In genomic region chr12:122003646-122004611, GRCh38 we compare ENCODE assay signal across 12 cellular contexts. TPM values are rescaled to one million over a fixed set of nuclear protein-coding genes. Genes with fewer than 3 reads are reported as not detected.
DNase-seq lines count a peak whose midpoint lies in the region; ATAC-seq, FAIRE-seq and TF ChIP-seq lines count a peak whose summit lies in the region.
"Had no signal": no experiment of that assay in that cellular context is flagged by ENCODE, and none has a peak within 500 bp of the region (broad histone marks: within the 10 kb centered on the region; RNA-seq: fewer than 3 reads in every experiment).

No MANE protein-coding gene starts in this region.

- H3K27ac ChIP-seq in K562 (ENCODE audit: extremely low read depth, low read depth, low read length), result no peak overlapping the region

- H3K4me3 Mint-ChIP-seq in naive thymus-derived CD8-positive, alpha-beta T cell, result peak overlapping the region in 9 of 10 donors; percentile 30 to 73 (median 59)
- H3K4me3 Mint-ChIP-seq: activated T-cell treated with anti-CD3 and anti-CD28 coated beads, Interleukin-2, amount 50 U/mL, for 24 hours; natural killer cell treated with Interleukin-12 subunit alpha and Interleukin-12 subunit beta and Interleukin-15 and Interleukin-18, amount 100 ng/mL, for 72 hours had no signal

- peaks cover 2% of the 10 kb centered on the region; the same call in 1 of the 2 replicates for H3K9me3 ChIP-seq in K562 (replicated peaks; ENCODE audit: control insufficient read depth, insufficient read depth, low read depth, low read length)

- H3K9ac ChIP-seq in K562 (ENCODE audit: insufficient read depth in 1 of 2, low read depth in 2 of 2, low read length in 2 of 2), result peak overlapping the region in 1 of 2 experiments; percentile 22; a peak in 1 of 4 replicates

- peak overlapping the region in 8 of 10 donors; percentile 24 to 87 (median 56) for H3K27ac Mint-ChIP-seq in naive thymus-derived CD8-positive, alpha-beta T cell
- H3K27ac Mint-ChIP-seq: activated T-cell treated with anti-CD3 and anti-CD28 coated beads, Interleukin-2, amount 50 U/mL, for 24 hours; natural killer cell treated with Interleukin-12 subunit alpha and Interleukin-12 subunit beta and Interleukin-15 and Interleukin-18, amount 100 ng/mL, for 72 hours had no signal

- no peak overlapping the region for H2AFZ ChIP-seq in K562 (ENCODE audit: low read depth, low read length)

- no peaks in the 10 kb centered on the region for H3K36me3 ChIP-seq in K562 (ENCODE audit: control insufficient read depth, insufficient read depth, low read length)

- peak; percentile 56 for ATAC-seq in HG03064 (IDR thresholded peaks at IDR 0.05; ENCODE audit: low read depth, unreplicated experiment)
- peak; percentile 71 for ATAC-seq in K562
- ATAC-seq in naive thymus-derived CD8-positive, alpha-beta T cell, result peak; percentile 73
- no peak for ATAC-seq in GM21717 (IDR thresholded peaks at IDR 0.05; ENCODE audit: unreplicated experiment)
- ATAC-seq: HepG2 had no signal

- H3K9me3 Mint-ChIP-seq in naive thymus-derived CD8-positive, alpha-beta T cell, result peaks cover 0 to 5% (median 2%) of the 10 kb centered on the region in 9 donors
- H3K9me3 Mint-ChIP-seq: natural killer cell treated with Interleukin-12 subunit alpha and Interleukin-12 subunit beta and Interleukin-15 and Interleukin-18, amount 100 ng/mL, for 72 hours had no signal

- no peak overlapping the region for H3K4me3 ChIP-seq in K562

- H3K27me3 ChIP-seq in K562 (ENCODE audit: control insufficient read depth in 2 of 2, insufficient read depth in 2 of 2, low read length in 2 of 2), result peaks cover 5 to 11% of the 10 kb centered on the region in 2 experiments; a peak in 3 of 5 replicates

- no peak overlapping the region for H3K4me2 ChIP-seq in K562 (ENCODE audit: insufficient read depth, low read length)

- 31% methylated on average over 24 of the region's 28 CpGs for WGBS in K562 (ENCODE audit: insufficient coverage, low coverage, missing lambda C conversion rate)

- no peaks in the 10 kb centered on the region for H3K79me2 ChIP-seq in K562 (ENCODE audit: control insufficient read depth, insufficient read depth, low read length)

- FAIRE-seq in K562 (lab: Jason Lieb, UNC), result no peak
- FAIRE-seq: HepG2 had no signal

- no peak for TF ChIP-seq CTCF in K562 (IDR thresholded peaks at IDR 0.05 in 2 of 3, conservative IDR thresholded peaks at IDR 0.05 in 1 of 3; ENCODE audit: insufficient read depth in 2 of 3, low read depth in 1 of 3, low read length in 3 of 3)

- CTCF ChIA-PET in K562 (lab: Yijun Ruan, JAX; ENCODE audit: low intra/inter-chr PET ratio), result no interaction called here

- intact Hi-C loops in K562 (cut with micrococcal nuclease), result no loop called here

- BruUV-seq in K562 (replicated peaks; lab: Mats Ljungman, UMichigan), result no TSS peak

- TF ChIP-seq POLR2A in K562 (conservative IDR thresholded peaks at IDR 0.05), result no peak

- POLR2A ChIA-PET in K562 (lab: Yijun Ruan, JAX), result interaction anchor here (0.6 to 1.7 kb wide), 2 partner anchors 8 to 76 kb away, joined by 4 to 7 read pairs; no protein-coding TSS in a partner anchor
- POLR2A ChIA-PET in naive thymus-derived CD8-positive, alpha-beta T cell (lab: Charles Lee), result interaction anchor here (0.6 to 1.5 kb wide), 5 partner anchors 12 to 262 kb away, joined by 3 to 7 read pairs (median 6); no protein-coding TSS in a partner anchor

- no peak for TF ChIP-seq RAD21 in K562 (CRISPR knock-in tag; conservative IDR thresholded peaks at IDR 0.05 in 1 of 2, IDR thresholded peaks at IDR 0.05 in 1 of 2)

- H3K4me1 Mint-ChIP-seq in naive thymus-derived CD8-positive, alpha-beta T cell, result peaks cover 12 to 63% (median 34%) of the 10 kb centered on the region in 4 donors

- DNase-seq in EL, result peak; percentile 22
- peak; percentile 14 to 45 (median 40) for DNase-seq in K562 (ENCODE audit: extremely low read depth in 1 of 4, low spot score in 3 of 4)
- peak in 2 of 10 donors; percentile 20 to 26 for DNase-seq in naive thymus-derived CD8-positive, alpha-beta T cell
- no peak for DNase-seq in NOMO-1 treated with dmso at 0.1 percent for 144 hours (lab: John Stamatoyannopoulos, UW; ENCODE audit: unreplicated experiment)
- no peak for DNase-seq in activated CD8-positive, alpha-beta memory T cell treated with anti-CD3 and anti-CD28 coated beads, Interleukin-2, amount 50 U/mL, for 4 hours
- DNase-seq in activated CD4-positive, CD25-positive, alpha-beta regulatory T cell (lab: John Stamatoyannopoulos, UW), result no peak
- DNase-seq: activated T-cell treated with anti-CD3 and anti-CD28 coated beads, Interleukin-2, amount 50 U/mL, for 24 hours; DMS53 had no signal

- no peaks in the 10 kb centered on the region for H4K20me1 ChIP-seq in K562 (replicated peaks; ENCODE audit: control insufficient read depth, insufficient read depth, low read length)

- peaks cover 5 to 10% of the 10 kb centered on the region in 2 experiments; a peak in 4 of 5 replicates for H3K4me1 ChIP-seq in K562 (replicated peaks in 1 of 2; ENCODE audit: control insufficient read depth in 2 of 2, insufficient read depth in 2 of 2, low read length in 2 of 2)

- H3K27me3 Mint-ChIP-seq in naive thymus-derived CD8-positive, alpha-beta T cell, result peaks cover 0 to 3% (median 2%) of the 10 kb centered on the region in 5 donors

- TF ChIP-seq EP300 in K562 (IDR thresholded peaks at IDR 0.05; ENCODE audit: low read length), result no peak

- H3K36me3 Mint-ChIP-seq in naive thymus-derived CD8-positive, alpha-beta T cell, result peaks cover 0 to 4% (median 2%) of the 10 kb centered on the region in 3 donors
- H3K36me3 Mint-ChIP-seq: natural killer cell treated with Interleukin-12 subunit alpha and Interleukin-12 subunit beta and Interleukin-15 and Interleukin-18, amount 100 ng/mL, for 72 hours had no signal

- no peaks in the 10 kb centered on the region for H3K9me1 ChIP-seq in K562 (ENCODE audit: control insufficient read depth, insufficient read depth, low read length)

- in situ Hi-C loops in K562 (cut with MboI), result no loop called here

TF ChIP-seq in K562, 482 proteins besides CTCF, POLR2A, EP300 and RAD21 (continues in another document):
- TF ChIP-seq EGR1 (conservative IDR thresholded peaks at IDR 0.05) (no peak), ZNF395 (CRISPR knock-in tag; IDR thresholded peaks at IDR 0.05) (peak; percentile 43; the same call in 1 of the 2 replicates), SETDB1 (IDR thresholded peaks at IDR 0.05; ENCODE audit: low read length) (no peak), MXI1 (IDR thresholded peaks at IDR 0.05; ENCODE audit: low read depth, low read length) (no peak), NFE2 (IDR thresholded peaks at IDR 0.05; ENCODE audit: low read depth) (no peak), MECOM (CRISPR knock-in tag; IDR thresholded peaks at IDR 0.05) (no peak), NRF1 (conservative IDR thresholded peaks at IDR 0.05 in 1 of 2, IDR thresholded peaks at IDR 0.05 in 1 of 2) (peak; percentile 55 to 56), PTBP1 (IDR thresholded peaks at IDR 0.05; ENCODE audit: low read depth, low read length) (no peak), PRPF4 (IDR thresholded peaks at IDR 0.05; ENCODE audit: insufficient read depth, low read depth, low read length, poor library complexity, severe bottlenecking) (no peak), MCM2 (IDR thresholded peaks at IDR 0.05; ENCODE audit: low read depth) (no peak), ZNF311 (CRISPR knock-in tag; IDR thresholded peaks at IDR 0.05) (no peak), VEZF1 (CRISPR knock-in tag; IDR thresholded peaks at IDR 0.05) (peak; percentile 33; the same call in 1 of the 2 replicates)

RNA-seq across cellular contexts. Expression of gene BCL7A, which starts 17.8 kb away (rescaled TPM):
- 14.3 and 26.5 TPM in 2 replicates for total RNA-seq in K562 (2011; cell fraction: chromatin; rRNA removed; ENCODE audit: low replicate concordance)
- 14.6 and 18.5 TPM in 2 replicates for total RNA-seq in K562 (2011; cell fraction: nucleolus; rRNA removed)
- total RNA-seq in K562 (2011; cell fraction: nucleoplasm; rRNA removed), result 12.9 and 13.2 TPM in 2 replicates
- total RNA-seq in K562 (2014; rRNA removed) (16.1 and 23.1 TPM in 2 replicates), K562 (2014; rRNA removed; fragmentation: Illumina TruSeq; extraction: Trizol) (11.0 and 13.6 TPM in 2 replicates), K562 (2015; rRNA removed; fragmentation: Illumina TruSeq; extraction: Trizol) (14.9 TPM in 2 replicates), K562 (2021) (19.9 and 21.9 TPM in 2 replicates)
- polyA plus RNA-seq in K562 (2011; rRNA removed) (11.2 and 11.5 TPM in 2 replicates), K562 (2014; fragmentation: Illumina TruSeq; extraction: Trizol) (19.5 and 20.1 TPM in 2 replicates), K562 (2014; fragmentation: Nextera tagmentation; extraction: Ambion mirVana) (under 1 TPM; 0.25 to 0.30 TPM), K562 (2014; rRNA removed) (16.8 and 17.1 TPM in 2 replicates)
- polyA plus RNA-seq in K562 (2011; cell fraction: cytosol; rRNA removed), result 13.9 and 19.9 TPM in 2 replicates
- polyA plus RNA-seq in K562 (2011; cell fraction: nucleus; rRNA removed), result 9.8 and 12.1 TPM in 2 replicates
- 14.5 and 17.2 TPM in 2 replicates for polyA plus RNA-seq in K562 (2012)
- polyA minus RNA-seq in K562 (2011; rRNA and poly(A)+ RNA removed), result 9.0 and 9.8 TPM in 2 replicates
- polyA minus RNA-seq in K562 (2011; cell fraction: cytosol; rRNA and poly(A)+ RNA removed), result 8.2 and 11.0 TPM in 2 replicates
- 2.8 and 4.3 TPM in 2 replicates for polyA minus RNA-seq in K562 (2011; cell fraction: nucleus; rRNA and poly(A)+ RNA removed)
- 10 to 100 TPM; 10.5 to 12.0 TPM for total RNA-seq in naive thymus-derived CD8-positive, alpha-beta T cell
- 1 to 10 TPM; 3.0 to 7.3 (median 7.1) TPM for polyA plus RNA-seq in naive thymus-derived CD8-positive, alpha-beta T cell

Comparison
In these comparisons a context has a peak if more than half of its experiments do, and no peak if none do; other contexts are left out.
1. DNase-seq: peak in EL (single experiment) and K562 (4 of 4); none in NOMO-1 treated with dmso at 0.1 percent for 144 hours (single experiment), activated CD8-positive, alpha-beta memory T cell treated with anti-CD3 and anti-CD28 coated beads, Interleukin-2, amount 50 U/mL, for 4 hours (single experiment) and activated CD4-positive, CD25-positive, alpha-beta regulatory T cell (0 of 4).